Comparison of ENCODE assay signal across 9 cellular contexts in the genomic region with DNA sequence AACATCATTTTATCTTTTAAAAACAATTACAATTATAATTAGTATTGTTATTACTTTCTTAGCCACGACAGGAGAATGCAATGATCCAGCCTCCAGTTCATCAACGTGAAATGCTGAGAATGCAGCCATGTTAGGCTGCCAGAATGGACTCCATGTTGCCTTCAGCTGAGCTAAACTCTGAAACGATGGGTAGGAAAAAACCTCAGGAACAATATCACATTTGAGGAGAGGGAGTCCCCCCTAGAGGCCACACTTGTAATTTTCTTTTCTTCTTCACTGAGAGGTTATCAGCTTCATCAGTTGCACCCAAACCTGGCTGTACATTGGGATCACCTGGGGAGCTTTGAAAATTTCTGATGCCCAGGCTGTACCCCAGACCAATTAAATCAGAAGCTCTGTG. TPM values are rescaled to one million over a fixed set of nuclear protein-coding genes. Genes with fewer than 3 reads are reported as not detected.
DNase-seq lines count a peak whose midpoint lies in the region; ATAC-seq and TF ChIP-seq lines count a peak whose summit lies in the region.
"Had no signal": no experiment of that assay in that cellular context is flagged by ENCODE, and none has a peak within 500 bp of the region (broad histone marks: within the 10 kb centered on the region; RNA-seq: fewer than 3 reads in every experiment).

No MANE protein-coding gene starts in this region.

- no peak overlapping the region for H3K27ac ChIP-seq in VCaP

- TF ChIP-seq CTCF in VCaP (conservative IDR thresholded peaks at IDR 0.05) = peak; percentile 71

- ATAC-seq in left colon (peak; percentile 40), GM21390 (IDR thresholded peaks at IDR 0.05; ENCODE audit: unreplicated experiment) (no peak), GM18511 (IDR thresholded peaks at IDR 0.05; ENCODE audit: unreplicated experiment) (no peak), HG03039 (IDR thresholded peaks at IDR 0.05; ENCODE audit: unreplicated experiment) (no peak)

- intact Hi-C loops in left colon (cut with DNase I, micrococcal nuclease) = no loop called here

- DNase-seq in D341Med (ENCODE audit: low spot score) (peak; percentile 37), HT-29 (ENCODE audit: low spot score) (peak; percentile 19), left colon (no peak), LoVo (ENCODE audit: low spot score) (no peak)
- DNase-seq: Right ventricle myocardium superior had no signal

RNA-seq across cellular contexts. Expression of gene DNAH14, which starts 34.6 kb away (rescaled TPM):
- 2.2 and 3.9 TPM in 2 replicates for total RNA-seq in HT-29 (2014; rRNA removed; shearing (Covaris generic))
- total RNA-seq in left colon = 10 to 100 TPM in 1 of 2 donors, 1 to 10 TPM in 1; 7.2 to 12.3 TPM

Comparison
In these comparisons a context has a peak if more than half of its experiments do, and no peak if none do; other contexts are left out.
1. DNase-seq: peak in D341Med (single experiment) and HT-29 (single experiment); none in left colon (0 of 2) and LoVo (single experiment).